Comparison of ENCODE assay signal across 9 cellular contexts in the genomic region with DNA sequence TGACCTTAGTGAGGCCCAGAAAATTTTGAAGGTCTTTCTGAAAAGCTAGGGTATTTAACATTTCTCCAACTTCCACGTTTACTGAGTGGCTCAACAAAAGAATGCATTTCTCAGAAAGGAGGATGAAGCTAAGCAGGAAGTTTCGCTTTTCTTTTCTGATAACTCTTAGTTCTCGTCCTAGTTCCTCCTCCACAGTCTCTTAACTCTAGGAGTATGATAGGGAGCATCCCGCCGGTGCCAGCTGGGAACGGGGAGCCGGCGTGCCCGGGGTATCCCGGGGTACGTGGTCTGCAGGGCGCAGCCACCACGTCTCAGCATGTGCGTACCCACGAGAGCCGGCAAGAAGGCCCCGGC. TPM values are rescaled to one million over a fixed set of nuclear protein-coding genes. Genes with fewer than 3 reads are reported as not detected.
DNase-seq lines count a peak whose midpoint lies in the region; ATAC-seq and TF ChIP-seq lines count a peak whose summit lies in the region.
"Had no signal": no experiment of that assay in that cellular context is flagged by ENCODE, and none has a peak within 500 bp of the region (broad histone marks: within the 10 kb centered on the region; RNA-seq: fewer than 3 reads in every experiment).

No MANE protein-coding gene starts in this region.

- no peaks in the 10 kb centered on the region for H3K27me3 Mint-ChIP-seq in CD14-positive monocyte (ENCODE audit: low read depth in 3 of 3)
- H3K27me3 Mint-ChIP-seq in central memory CD8-positive, alpha-beta T cell, result no peaks in the 10 kb centered on the region

- H3K4me1 Mint-ChIP-seq in CD14-positive monocyte, result peaks cover 37% of the 10 kb centered on the region
- H3K4me1 Mint-ChIP-seq in central memory CD8-positive, alpha-beta T cell, result peaks cover 47% of the 10 kb centered on the region

- intact Hi-C loops in CD14-positive monocyte (cut with micrococcal nuclease), result loop anchor here (1.0 to 5.0 kb wide), 3 partner anchors 24 to 185 kb away; partner anchors contain the start of genes ADAT1 (in 2 of the 2) and TMEM170A (in 1 of the 2)

- peak; percentile 17 for ATAC-seq in GM21423 (IDR thresholded peaks at IDR 0.05; ENCODE audit: unreplicated experiment)
- peak; percentile 2 for ATAC-seq in central memory CD8-positive, alpha-beta T cell (replicated peaks; ENCODE audit: extremely low read depth, poor library complexity, severe bottlenecking)

- peak overlapping the region; percentile 92 to 97 (median 95) for H3K27ac Mint-ChIP-seq in CD14-positive monocyte
- peak overlapping the region; percentile 99 for H3K27ac Mint-ChIP-seq in central memory CD8-positive, alpha-beta T cell (ENCODE audit: low read depth)

- H3K36me3 ChIP-seq in HUES64 (ENCODE audit: insufficient read depth, low read length), result peaks cover 38% of the 10 kb centered on the region

- DNase-seq in CD14-positive monocyte (ENCODE audit: low spot score) (no peak), NCI-H2227 treated with DMSO at 0.1 percent for 48 hours (lab: John Stamatoyannopoulos, UW) (no peak), NCI-H510A (lab: John Stamatoyannopoulos, UW) (no peak), medulla oblongata (ENCODE audit: extremely low spot score) (no peak)
- no peak for DNase-seq in central memory CD8-positive, alpha-beta T cell (ENCODE audit: low spot score in 2 of 2)

- H3K9me3 ChIP-seq in HUES64 (ENCODE audit: insufficient read depth, low read depth, low read length) (no peaks in the 10 kb centered on the region), mononuclear cell (ENCODE audit: low read depth, low read length) (no peaks in the 10 kb centered on the region)

- H3K27ac ChIP-seq in HUES64 (ENCODE audit: low read depth, low read length), result peak overlapping the region; percentile 76

- H3K4me3 ChIP-seq in HUES64 (ENCODE audit: low read length) (peak overlapping the region; percentile 99), mononuclear cell (ENCODE audit: low read length) (peak overlapping the region; percentile 98)

- peaks cover 25 to 33% of the 10 kb centered on the region in 2 donors for H3K36me3 Mint-ChIP-seq in CD14-positive monocyte
- H3K36me3 Mint-ChIP-seq in central memory CD8-positive, alpha-beta T cell (ENCODE audit: insufficient read depth), result peaks cover 58% of the 10 kb centered on the region

- H3K9me3 Mint-ChIP-seq in CD14-positive monocyte, result peaks cover 0 to 4% (median 0%) of the 10 kb centered on the region in 7 donors
- no peaks in the 10 kb centered on the region for H3K9me3 Mint-ChIP-seq in central memory CD8-positive, alpha-beta T cell

- no peak for TF ChIP-seq CTCF in CD14-positive monocyte (IDR thresholded peaks at IDR 0.05)

- H3K9ac ChIP-seq in HUES64 (ENCODE audit: low read depth, low read length), result peak overlapping the region; percentile 94

- H3K4me3 Mint-ChIP-seq in CD14-positive monocyte, result peak overlapping the region; percentile 96 to 97
- peak overlapping the region; percentile 81 for H3K4me3 Mint-ChIP-seq in central memory CD8-positive, alpha-beta T cell

- WGBS in HUES64, result 0% methylated on average over 17 of the region's 17 CpGs

- H3K4me1 ChIP-seq in HUES64 (ENCODE audit: insufficient read depth, low read length) (peaks cover 7% of the 10 kb centered on the region), mononuclear cell (ENCODE audit: insufficient read depth, low read length) (peaks cover 53% of the 10 kb centered on the region)

- H3K27me3 ChIP-seq in HUES64 (ENCODE audit: insufficient read depth, low read length) (no peaks in the 10 kb centered on the region), mononuclear cell (ENCODE audit: insufficient read depth, low read length) (no peaks in the 10 kb centered on the region)

RNA-seq across cellular contexts. Expression of gene KARS1, which starts 0.3 kb away (rescaled TPM):
- 100 to 1,000 TPM; 116 to 150 TPM for polyA plus RNA-seq in CD14-positive monocyte
- 165 TPM for polyA plus RNA-seq in HUES64 (2013, experiment 1 of 2)
- polyA plus RNA-seq in HUES64 (2013, experiment 2 of 2), result 172 TPM
- 167 TPM for total RNA-seq in mononuclear cell

RNA-seq across cellular contexts. Expression of gene TERF2IP, which starts 0.5 kb away (rescaled TPM):
- polyA plus RNA-seq in CD14-positive monocyte, result 10 to 100 TPM; 47.9 to 64.1 TPM
- 10.0 TPM for polyA plus RNA-seq in HUES64 (2013, experiment 1 of 2)
- 15.7 TPM for polyA plus RNA-seq in HUES64 (2013, experiment 2 of 2)
- total RNA-seq in mononuclear cell, result 91.1 TPM

RNA-seq across cellular contexts. Expression of gene ADAT1, which starts 24.0 kb away (rescaled TPM):
- 10 to 100 TPM; 17.8 to 18.9 TPM for polyA plus RNA-seq in CD14-positive monocyte
- 37.7 TPM for polyA plus RNA-seq in HUES64 (2013, experiment 1 of 2)
- polyA plus RNA-seq in HUES64 (2013, experiment 2 of 2), result 34.1 TPM
- 52.5 TPM for total RNA-seq in mononuclear cell

RNA-seq across cellular contexts. Expression of gene CPHXL2, which starts 29.7 kb away (rescaled TPM):
- not detected for polyA plus RNA-seq in CD14-positive monocyte
- not detected for polyA plus RNA-seq in HUES64 (2013, experiment 1 of 2)
- not detected for polyA plus RNA-seq in HUES64 (2013, experiment 2 of 2)
- total RNA-seq in mononuclear cell, result not detected
- total RNA-seq: LHCN-M2 had no signal

RNA-seq across cellular contexts. Expression of gene DUXB, which starts 54.1 kb away (rescaled TPM):
- not detected for polyA plus RNA-seq in CD14-positive monocyte
- not detected for polyA plus RNA-seq in HUES64 (2013, experiment 1 of 2)
- polyA plus RNA-seq in HUES64 (2013, experiment 2 of 2), result not detected
- 0.21 TPM for total RNA-seq in mononuclear cell
- total RNA-seq: LHCN-M2 had no signal
